Comparison of ENCODE assay signal across 22 cellular contexts in the genomic region with DNA sequence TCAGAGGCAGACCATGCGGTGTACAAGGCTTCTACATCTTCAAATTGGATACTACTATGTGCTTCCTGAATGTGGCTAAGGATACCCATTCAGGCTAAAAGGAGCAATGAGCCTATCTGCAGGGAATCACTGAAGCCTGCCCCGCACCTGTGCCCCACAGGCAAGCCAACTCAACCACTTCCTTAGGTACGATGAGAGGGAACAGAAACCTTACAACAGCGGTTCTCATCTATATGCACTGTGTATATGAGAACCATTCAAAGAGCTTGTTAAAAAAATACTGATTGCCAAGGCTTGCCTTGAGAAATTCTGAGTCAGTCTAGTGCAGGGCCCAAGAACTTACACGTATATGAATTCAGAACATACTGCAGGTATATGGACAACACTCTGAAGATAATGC.
DNase-seq lines count a peak whose midpoint lies in the region; ATAC-seq and TF ChIP-seq lines count a peak whose summit lies in the region.
"Had no signal": no experiment of that assay in that cellular context is flagged by ENCODE, and none has a peak within 500 bp of the region (broad histone marks: within the 10 kb centered on the region; RNA-seq: fewer than 3 reads in every experiment).

No MANE protein-coding gene starts in this region.

- H3K27ac Mint-ChIP-seq in activated CD4-positive, alpha-beta T cell treated with anti-CD3 and anti-CD28 coated beads, Interleukin-2, amount 10 ng/mL, durations not matched to agents 24 days and 14 days: no peak overlapping the region
- H3K27ac Mint-ChIP-seq: activated T-helper 1 cell treated with anti-CD3 and anti-CD28 coated beads, Interleukin-12 subunit alpha, Interleukin-12 subunit beta, Interleukin-2, Interleukin-4 antibody, amounts not matched to agents 30 ng/mL and 10 ng/mL and 1 ng/mL, durations not matched to agents 14 hours and 24 hours and 36 hours had no signal

- H3K9me3 ChIP-seq in heart right ventricle: no peaks in the 10 kb centered on the region
- H3K9me3 ChIP-seq: adrenal gland, right lobe of liver, testis had no signal

- no peak overlapping the region for H3K27ac ChIP-seq in heart right ventricle
- H3K27ac ChIP-seq: 22Rv1, adrenal gland, right lobe of liver, RWPE1, testis, VCaP had no signal

- intact Hi-C loops in activated CD4-positive, alpha-beta T cell treated with anti-CD3 and anti-CD28 coated beads, Interleukin-2, amount 10 ng/mL, durations not matched to agents 24 days and 14 days (cut with micrococcal nuclease): no loop called here
- intact Hi-C loops in heart right ventricle (cut with DNase I): no loop called here

- TF ChIP-seq CTCF in heart right ventricle (IDR thresholded peaks at IDR 0.05): no peak

- H3K4me1 ChIP-seq in heart right ventricle: peaks cover 0 to 6% (median 0%) of the 10 kb centered on the region in 9 donors
- H3K4me1 ChIP-seq: testis had no signal

- DNase-seq in activated CD4-positive, alpha-beta T cell treated with anti-CD3 and anti-CD28 coated beads, Interleukin-2, amount 10 ng/mL, durations not matched to agents 24 days and 14 days: peak; percentile 39
- no peak for DNase-seq in activated CD4-positive, alpha-beta T cell treated with anti-CD3 and anti-CD28 coated beads for 4 hours
- DNase-seq in heart right ventricle (no peak), NOMO-1 treated with DMSO at 0.1 percent for 48 hours (lab: John Stamatoyannopoulos, UW; ENCODE audit: unreplicated experiment) (no peak), cerebellar nuclear complex (lab: John Stamatoyannopoulos, UW) (no peak)
- DNase-seq: adrenal gland, C1 segment of cervical spinal cord, caudate nucleus, DMS79 treated with DMSO at 0.1 percent for 48 hours, HCEC 1CT, IMR-90, left colon, nucleus accumbens, right lobe of liver, testis had no signal

- no peaks in the 10 kb centered on the region for H3K36me3 Mint-ChIP-seq in activated CD4-positive, alpha-beta T cell treated with anti-CD3 and anti-CD28 coated beads, Interleukin-2, amount 10 ng/mL, durations not matched to agents 24 days and 14 days (ENCODE audit: low read depth)

- no peaks in the 10 kb centered on the region for H3K27me3 ChIP-seq in heart right ventricle
- H3K27me3 ChIP-seq: adrenal gland, right lobe of liver, testis had no signal

- no peak overlapping the region for H3K4me3 ChIP-seq in heart right ventricle
- H3K4me3 ChIP-seq: adrenal gland, right lobe of liver, testis had no signal

- no peak overlapping the region for H3K4me3 Mint-ChIP-seq in activated CD4-positive, alpha-beta T cell treated with anti-CD3 and anti-CD28 coated beads, Interleukin-2, amount 10 ng/mL, durations not matched to agents 24 days and 14 days
- H3K4me3 Mint-ChIP-seq: activated T-helper 1 cell treated with anti-CD3 and anti-CD28 coated beads, Interleukin-12 subunit alpha, Interleukin-12 subunit beta, Interleukin-2, Interleukin-4 antibody, amounts not matched to agents 30 ng/mL and 10 ng/mL and 1 ng/mL, durations not matched to agents 14 hours and 24 hours and 36 hours had no signal

- ATAC-seq in GM21381 (IDR thresholded peaks at IDR 0.05; ENCODE audit: unreplicated experiment) (peak; percentile 84), HG03097 (IDR thresholded peaks at IDR 0.05; ENCODE audit: low FRiP score, unreplicated experiment) (peak; percentile 77), heart right ventricle (no peak), HG03025 (IDR thresholded peaks at IDR 0.05; ENCODE audit: low FRiP score, unreplicated experiment) (no peak)
- ATAC-seq: left colon, right lobe of liver had no signal

- WGBS in heart right ventricle, 2 donors: 91 to 93% methylated on average over 5 of the region's 5 CpGs

- peaks cover 3% of the 10 kb centered on the region for H3K9me3 Mint-ChIP-seq in activated CD4-positive, alpha-beta T cell treated with anti-CD3 and anti-CD28 coated beads, Interleukin-2, amount 10 ng/mL, durations not matched to agents 24 days and 14 days
- H3K9me3 Mint-ChIP-seq: activated T-helper 1 cell treated with anti-CD3 and anti-CD28 coated beads, Interleukin-12 subunit alpha, Interleukin-12 subunit beta, Interleukin-2, Interleukin-4 antibody, amounts not matched to agents 30 ng/mL and 10 ng/mL and 1 ng/mL, durations not matched to agents 14 hours and 24 hours and 36 hours had no signal

- H3K36me3 ChIP-seq in heart right ventricle: peaks cover 0 to 8% (median 0%) of the 10 kb centered on the region in 9 donors
- H3K36me3 ChIP-seq: adrenal gland, right lobe of liver had no signal

- H3K4me1 Mint-ChIP-seq in activated CD4-positive, alpha-beta T cell treated with anti-CD3 and anti-CD28 coated beads, Interleukin-2, amount 10 ng/mL, durations not matched to agents 24 days and 14 days: no peaks in the 10 kb centered on the region

- peaks cover 7% of the 10 kb centered on the region for H3K27me3 Mint-ChIP-seq in activated CD4-positive, alpha-beta T cell treated with anti-CD3 and anti-CD28 coated beads, Interleukin-2, amount 10 ng/mL, durations not matched to agents 24 days and 14 days

Comparison
In these comparisons a context has a peak if more than half of its experiments do, and no peak if none do; other contexts are left out.
1. ATAC-seq: peak in GM21381 (single experiment) and HG03097 (single experiment); none in heart right ventricle (0 of 8) and HG03025 (single experiment).